ENCODE assay signal across 31 cellular contexts in genomic region chr12:9900930-9901329, GRCh38. TPM values are rescaled to one million over a fixed set of nuclear protein-coding genes. Genes with fewer than 3 reads are reported as not detected.
"Had no signal": no experiment of that assay in that cellular context is flagged by ENCODE, and none has a peak within 500 bp of the region (broad histone marks: within the 10 kb centered on the region; RNA-seq: fewer than 3 reads in every experiment).

No MANE protein-coding gene starts in this region.

- ATAC-seq: left ventricle myocardium superior; natural killer cell; pancreas; right cardiac atrium; stimulated activated memory B cell treated with anti-CD40 and anti-IgM and Interleukin-4, amounts not matched to agents 10 μg/mL and 1 μg/mL and 100 μg/mL, for 72 hours; stimulated activated naive CD8-positive, alpha-beta T cell treated with anti-CD3 and anti-CD28 coated beads, Interleukin-15, amount 100 ng/mL, for 72 hours had no signal

- H3K27ac Mint-ChIP-seq: mesothelial cell of epicardium; naive B cell; natural killer cell; nephron progenitor cell; stimulated activated memory B cell treated with anti-CD40 and anti-IgM and Interleukin-4, amounts not matched to agents 10 μg/mL and 1 μg/mL and 100 μg/mL, for 72 hours; stimulated activated naive CD8-positive, alpha-beta T cell treated with anti-CD3 and anti-CD28 coated beads, Interleukin-15, amount 100 ng/mL, for 72 hours; type B pancreatic cell had no signal

- H3K9me3 ChIP-seq: pancreas, prostate gland, uterus had no signal

- H3K27me3 ChIP-seq: pancreas, sigmoid colon, tibial nerve, uterus had no signal

- H3K27me3 Mint-ChIP-seq: stimulated activated naive CD8-positive, alpha-beta T cell treated with anti-CD3 and anti-CD28 coated beads, Interleukin-15, amount 100 ng/mL, for 72 hours had no signal

- H3K36me3 ChIP-seq: pancreas, prostate gland, sigmoid colon, tibial nerve, uterus had no signal

- H3K4me1 ChIP-seq: pancreas, prostate gland, sigmoid colon, tibial nerve, uterus had no signal

- H3K4me3 Mint-ChIP-seq: mesothelial cell of epicardium; naive B cell; natural killer cell; nephron progenitor cell; stimulated activated memory B cell treated with anti-CD40 and anti-IgM and Interleukin-4, amounts not matched to agents 10 μg/mL and 1 μg/mL and 100 μg/mL, for 72 hours; stimulated activated naive CD8-positive, alpha-beta T cell treated with anti-CD3 and anti-CD28 coated beads, Interleukin-15, amount 100 ng/mL, for 72 hours; type B pancreatic cell had no signal

- H3K36me3 Mint-ChIP-seq: mesothelial cell of epicardium; stimulated activated memory B cell treated with anti-CD40 and anti-IgM and Interleukin-4, amounts not matched to agents 10 μg/mL and 1 μg/mL and 100 μg/mL, for 72 hours had no signal

- DNase-seq: islet precursor cell; left ventricle myocardium superior; mesendoderm; naive B cell; natural killer cell; nephron progenitor cell; pancreas; posterior cingulate gyrus; retina; right cardiac atrium; sigmoid colon; small intestine; stimulated activated CD4-positive, alpha-beta T cell treated with anti-CD3 and anti-CD28 coated beads, Interleukin-1b, Interleukin-23, amount 100 ng/mL, for 48 hours; stimulated activated CD4-positive, alpha-beta T cell treated with anti-CD3 and anti-CD28 coated beads, Interleukin-2, amount 100 ng/mL, for 48 hours; stimulated activated CD4-positive, alpha-beta T cell treated with anti-CD3 and anti-CD28 coated beads, Interleukin-4, amount 100 ng/mL, for 4 hours; stimulated activated CD8-positive, alpha-beta memory T cell treated with anti-CD3 and anti-CD28 coated beads, Interleukin-4, amount 100 ng/mL, for 48 hours; stimulated activated naive CD4-positive, alpha-beta T cell treated with Interleukin-2 at 50 U/mL for 16 hours; stimulated activated naive CD8-positive, alpha-beta T cell treated with anti-CD3 and anti-CD28 coated beads, Interleukin-15, amount 100 ng/mL, for 72 hours; substantia nigra; uterus had no signal

- H3K27ac ChIP-seq: pancreas, prostate gland, sigmoid colon, tibial nerve, uterus had no signal

- H3K4me3 ChIP-seq: lung, pancreas, prostate gland, sigmoid colon, tibial nerve, uterus had no signal

- H3K4me1 Mint-ChIP-seq: mesothelial cell of epicardium; naive B cell; stimulated activated memory B cell treated with anti-CD40 and anti-IgM and Interleukin-4, amounts not matched to agents 10 μg/mL and 1 μg/mL and 100 μg/mL, for 72 hours had no signal

RNA-seq across cellular contexts. Expression of gene KLRF2, which starts 19.6 kb away (rescaled TPM):
- total RNA-seq: kidney epithelial cell, left ventricle myocardium superior, lung, mesothelial cell of epicardium, mononuclear cell, natural killer cell, omental fat pad, pancreas, prostate gland, right cardiac atrium, sigmoid colon, temporal lobe, tibial nerve, ureter, uterus had no signal

RNA-seq across cellular contexts. Expression of gene CLEC2A, which starts 31.2 kb away (rescaled TPM):
- total RNA-seq: kidney epithelial cell, left ventricle myocardium superior, lung, mononuclear cell, natural killer cell, omental fat pad, pancreas, prostate gland, right cardiac atrium, sigmoid colon, tibial nerve, ureter, uterus had no signal

RNA-seq across cellular contexts. Expression of gene CLEC2B, which starts 31.8 kb away (rescaled TPM):
- total RNA-seq: mesothelial cell of epicardium had no signal
